ENCODE assay signal across 12 cellular contexts in genomic region chr10:28738200-28738599, GRCh38.
DNase-seq lines count a peak whose midpoint lies in the region; ATAC-seq and TF ChIP-seq lines count a peak whose summit lies in the region.
"Had no signal": no experiment of that assay in that cellular context is flagged by ENCODE, and none has a peak within 500 bp of the region (broad histone marks: within the 10 kb centered on the region; RNA-seq: fewer than 3 reads in every experiment).

No MANE protein-coding gene starts in this region.

- peaks cover 8 to 13% of the 10 kb centered on the region in 2 experiments; a peak in 3 of 4 replicates for H3K4me1 Mint-ChIP-seq in H9
- H3K4me1 Mint-ChIP-seq: activated naive CD8-positive, alpha-beta T cell treated with anti-CD3 and anti-CD28 coated beads, Interleukin-2, amount 10 ng/mL, durations not matched to agents 7 days and 5 days had no signal

- no peaks in the 10 kb centered on the region for H3K79me2 ChIP-seq in DND-41 (ENCODE audit: insufficient read depth, low read length)
- no peaks in the 10 kb centered on the region for H3K79me2 ChIP-seq in H9 (ENCODE audit: insufficient read depth, low read length)

- H3T11ph ChIP-seq in H9 (ENCODE audit: low read length), result no peak overlapping the region

- no peak overlapping the region for H3K56ac ChIP-seq in H9 (ENCODE audit: insufficient read length, low read depth, low read length)

- no peak overlapping the region for H2BK5ac ChIP-seq in H9 (ENCODE audit: insufficient read length, low read length)

- no peaks in the 10 kb centered on the region for H4K20me1 ChIP-seq in DND-41 (ENCODE audit: insufficient read depth, low read length)
- no peaks in the 10 kb centered on the region for H4K20me1 ChIP-seq in H9 (ENCODE audit: control insufficient read depth, insufficient read depth, insufficient read length)

- H3K23ac ChIP-seq in H9 (ENCODE audit: insufficient read length, low read depth, low read length), result no peak overlapping the region

- DNase-seq in DND-41 (peak; percentile 5), H9 (no peak), WERI-Rb-1 (peak; percentile 9), lower lobe of right lung (no peak), islet precursor cell (no peak)
- DNase-seq: activated naive CD8-positive, alpha-beta T cell treated with anti-CD3 and anti-CD28 coated beads, Interleukin-2, amount 10 ng/mL, durations not matched to agents 7 days and 5 days; GM23248; NCI-H1092 treated with DMSO at 0.1 percent for 48 hours; Right ventricle myocardium superior had no signal

- H2BK15ac ChIP-seq in H9 (ENCODE audit: low read depth, low read length), result no peak overlapping the region

- H3K27ac ChIP-seq in DND-41 (ENCODE audit: low read length) (no peak overlapping the region), H9 (ENCODE audit: insufficient read length, low read depth, low read length) (no peak overlapping the region), WERI-Rb-1 (no peak overlapping the region), lower lobe of right lung (no peak overlapping the region)
- H3K27ac ChIP-seq: esophagus muscularis mucosa, GM23248 had no signal

- no peak overlapping the region for H2BK20ac ChIP-seq in H9 (ENCODE audit: low read depth, low read length, poor library complexity, severe bottlenecking)

- ATAC-seq in DND-41 (ENCODE audit: insufficient read depth, low read depth), result no peak
- no peak for ATAC-seq in lower lobe of right lung
- ATAC-seq in GM21381 (IDR thresholded peaks at IDR 0.05; ENCODE audit: unreplicated experiment), result no peak
- ATAC-seq in GM21447 (IDR thresholded peaks at IDR 0.05; ENCODE audit: unreplicated experiment), result no peak

- no peak overlapping the region for H2BK12ac ChIP-seq in H9 (ENCODE audit: insufficient read length, low read depth, low read length)

- H3K4me2 ChIP-seq in DND-41 (ENCODE audit: insufficient read depth, low read length) (no peak overlapping the region), H9 (ENCODE audit: insufficient read depth, insufficient read length, low read length) (no peak overlapping the region)

- H3K79me1 ChIP-seq in H9 (ENCODE audit: insufficient read depth, low read depth, low read length, poor library complexity, severe bottlenecking), result no peaks in the 10 kb centered on the region

- no peak overlapping the region for H4K91ac ChIP-seq in H9 (ENCODE audit: insufficient read length, low read depth, low read length)

- H4K5ac ChIP-seq in H9 (ENCODE audit: insufficient read length, low read depth, low read length), result no peak overlapping the region

- H3K14ac ChIP-seq in H9 (ENCODE audit: insufficient read depth, low read length), result no peak overlapping the region

- no peak overlapping the region for H3K4me3 Mint-ChIP-seq in H9
- H3K4me3 Mint-ChIP-seq: activated naive CD8-positive, alpha-beta T cell treated with anti-CD3 and anti-CD28 coated beads, Interleukin-2, amount 10 ng/mL, durations not matched to agents 7 days and 5 days had no signal

- H3K36me3 Mint-ChIP-seq in H9 (ENCODE audit: insufficient read depth in 1 of 3, low read depth in 3 of 3), result peaks cover 0 to 5% (median 5%) of the 10 kb centered on the region in 3 experiments; a peak in 2 of 7 replicates
- H3K36me3 Mint-ChIP-seq: activated naive CD8-positive, alpha-beta T cell treated with anti-CD3 and anti-CD28 coated beads, Interleukin-2, amount 10 ng/mL, durations not matched to agents 7 days and 5 days had no signal

- H3K4ac ChIP-seq in H9 (ENCODE audit: low read depth, low read length), result no peak overlapping the region

- H3K27ac Mint-ChIP-seq in H9, result no peak overlapping the region
- H3K27ac Mint-ChIP-seq: activated naive CD8-positive, alpha-beta T cell treated with anti-CD3 and anti-CD28 coated beads, Interleukin-2, amount 10 ng/mL, durations not matched to agents 7 days and 5 days had no signal

- no peaks in the 10 kb centered on the region for H3K23me2 ChIP-seq in H9 (ENCODE audit: insufficient read length, low read depth, low read length, poor library complexity, severe bottlenecking)

- H3K4me3 ChIP-seq in DND-41 (ENCODE audit: low read depth in 1 of 2, low read length in 2 of 2) (no peak overlapping the region), WERI-Rb-1 (ENCODE audit: low read depth, low read length) (no peak overlapping the region), lower lobe of right lung (no peak overlapping the region)
- H3K4me3 ChIP-seq: esophagus muscularis mucosa, GM23248 had no signal

- H3K9me3 ChIP-seq in DND-41 (ENCODE audit: insufficient read depth, low read length, severe bottlenecking), result peaks cover 4% of the 10 kb centered on the region
- H3K9me3 ChIP-seq in H9 (ENCODE audit: control insufficient read depth, low read depth, low read length), result no peaks in the 10 kb centered on the region
- H3K9me3 ChIP-seq in WERI-Rb-1 (ENCODE audit: severe bottlenecking), result no peaks in the 10 kb centered on the region
- H3K9me3 ChIP-seq in lower lobe of right lung, result peaks cover 10% of the 10 kb centered on the region

- H3K18ac ChIP-seq in H9 (ENCODE audit: insufficient read length, low read depth, low read length), result no peak overlapping the region

- no peak overlapping the region for H4K8ac ChIP-seq in H9 (replicated peaks; ENCODE audit: insufficient read length, low read depth, low read length)

- peaks cover 5 to 8% of the 10 kb centered on the region in 2 experiments; a peak in 3 of 5 replicates for H3K9me3 Mint-ChIP-seq in H9

- no peak overlapping the region for H2AK5ac ChIP-seq in H9 (ENCODE audit: insufficient read length, low read length)

- H2BK120ac ChIP-seq in H9 (ENCODE audit: low read depth, low read length, poor library complexity, severe bottlenecking), result no peak overlapping the region

- H3K27me3 Mint-ChIP-seq in H9 (ENCODE audit: low read depth), result peaks cover 2% of the 10 kb centered on the region
- H3K27me3 Mint-ChIP-seq: activated naive CD8-positive, alpha-beta T cell treated with anti-CD3 and anti-CD28 coated beads, Interleukin-2, amount 10 ng/mL, durations not matched to agents 7 days and 5 days had no signal

- H3K36me3 ChIP-seq in DND-41 (ENCODE audit: insufficient read depth, low read length) (no peaks in the 10 kb centered on the region), WERI-Rb-1 (no peaks in the 10 kb centered on the region), lower lobe of right lung (no peaks in the 10 kb centered on the region)
- H3K36me3 ChIP-seq: esophagus muscularis mucosa had no signal

- no peaks in the 10 kb centered on the region for H3K4me1 ChIP-seq in DND-41 (ENCODE audit: insufficient read depth, low read length)
- H3K4me1 ChIP-seq in H9 (ENCODE audit: insufficient read depth, low read length), result no peaks in the 10 kb centered on the region
- H3K4me1 ChIP-seq in lower lobe of right lung, result no peaks in the 10 kb centered on the region

- no peak overlapping the region for H3K9ac ChIP-seq in DND-41 (ENCODE audit: low read depth, low read length)
- no peak overlapping the region for H3K9ac ChIP-seq in H9 (ENCODE audit: extremely low read depth, insufficient read length, low read length)
- H3K9ac ChIP-seq: GM23248 had no signal

- WGBS in H9 (ENCODE audit: extremely low coverage, insufficient read length, low lambda C conversion rate), result no CpG with 5 or more reads among the region's 1 CpG

- peak; percentile 18 for TF ChIP-seq CTCF in DND-41 (IDR thresholded peaks at IDR 0.05; ENCODE audit: borderline replicate concordance, extremely low read depth, low read length, poor library complexity, severe bottlenecking)
- TF ChIP-seq CTCF in H9 (conservative IDR thresholded peaks at IDR 0.05), result peak; percentile 60
- TF ChIP-seq CTCF in WERI-Rb-1 (IDR thresholded peaks at IDR 0.05; ENCODE audit: low read depth, low read length), result peak; percentile 36; the same call in 1 of the 2 replicates
- peak; percentile 14 for TF ChIP-seq CTCF in lower lobe of right lung (IDR thresholded peaks at IDR 0.05)

- H3K27me3 ChIP-seq in DND-41 (ENCODE audit: insufficient read depth, low read length, poor library complexity), result peaks cover 6% of the 10 kb centered on the region
- no peaks in the 10 kb centered on the region for H3K27me3 ChIP-seq in H9 (ENCODE audit: insufficient read depth, low read length)
- no peaks in the 10 kb centered on the region for H3K27me3 ChIP-seq in WERI-Rb-1 (ENCODE audit: insufficient read depth, low read depth, severe bottlenecking)
- H3K27me3 ChIP-seq in lower lobe of right lung (ENCODE audit: low read depth), result no peaks in the 10 kb centered on the region

- intact Hi-C loops in lower lobe of right lung (cut with DNase I), result no loop called here

- H2AFZ ChIP-seq in DND-41 (ENCODE audit: low read depth, low read length) (no peak overlapping the region), H9 (ENCODE audit: low read length) (no peak overlapping the region)
- H2AFZ ChIP-seq: GM23248 had no signal

Comparison
In these comparisons a context has a peak if more than half of its experiments do, and no peak if none do; other contexts are left out.
1. DNase-seq: peak in DND-41 (single experiment) and WERI-Rb-1 (single experiment); none in H9 (single experiment), lower lobe of right lung (single experiment) and islet precursor cell (single experiment).
2. Peak in every context shown above with its lines, with median percentiles within 50 percentile points of each other: CTCF ChIP-seq.